ENCODE assay signal across 23 cellular contexts in genomic region chr6:107070686-107071085, GRCh38.
"Had no signal": no experiment of that assay in that cellular context is flagged by ENCODE, and none has a peak within 500 bp of the region (broad histone marks: within the 10 kb centered on the region; RNA-seq: fewer than 3 reads in every experiment).

No MANE protein-coding gene starts in this region.

- H3K4me1 Mint-ChIP-seq: immature natural killer cell, naive B cell had no signal

- H3K27me3 ChIP-seq: colonic mucosa, esophagus muscularis mucosa, foreskin keratinocyte, gastroesophageal sphincter, heart left ventricle, hepatocyte had no signal

- H3K9me3 ChIP-seq: colonic mucosa, esophagus muscularis mucosa, gastroesophageal sphincter, heart left ventricle, left ventricle myocardium inferior, lower lobe of right lung, mucosa of descending colon had no signal

- H3K36me3 Mint-ChIP-seq: immature natural killer cell, naive B cell had no signal

- H3K27ac Mint-ChIP-seq: dendritic cell treated with granulocyte-macrophage colony-stimulating factor and Interleukin-4, amounts not matched to agents 40 ng/mL and 50 ng/mL, for 4 days; effector memory CD8-positive, alpha-beta T cell; immature natural killer cell; mesothelial cell of epicardium; naive B cell had no signal

- H3K36me3 ChIP-seq: colonic mucosa had no signal

- H3K4me3 ChIP-seq: colonic mucosa, esophagus muscularis mucosa, gastroesophageal sphincter, heart left ventricle, hepatocyte, left ventricle myocardium inferior, lower lobe of right lung, mucosa of descending colon had no signal

- H2AFZ ChIP-seq: hepatocyte had no signal

- H3K79me2 ChIP-seq: hepatocyte had no signal

- H3K4me3 Mint-ChIP-seq: dendritic cell treated with granulocyte-macrophage colony-stimulating factor and Interleukin-4, amounts not matched to agents 40 ng/mL and 50 ng/mL, for 4 days; effector memory CD8-positive, alpha-beta T cell; immature natural killer cell; mesothelial cell of epicardium; naive B cell had no signal

- H3K9me3 Mint-ChIP-seq: dendritic cell treated with granulocyte-macrophage colony-stimulating factor and Interleukin-4, amounts not matched to agents 40 ng/mL and 50 ng/mL, for 4 days; effector memory CD8-positive, alpha-beta T cell; immature natural killer cell; mesothelial cell of epicardium; naive B cell had no signal

- H3K27me3 Mint-ChIP-seq: dendritic cell treated with granulocyte-macrophage colony-stimulating factor and Interleukin-4, amounts not matched to agents 40 ng/mL and 50 ng/mL, for 4 days; effector memory CD8-positive, alpha-beta T cell; naive B cell had no signal

- DNase-seq: colonic mucosa; cortex of kidney; effector CD8-positive, alpha-beta T cell; effector memory CD8-positive, alpha-beta T cell; foreskin keratinocyte; heart left ventricle; hypothalamus; immature natural killer cell; islet precursor cell; kidney; kidney glomerular epithelial cell; left colon; left ventricle myocardium inferior; lower lobe of right lung; mesenchymal stem cell; mucosa of descending colon; naive B cell had no signal

- H3K4me1 ChIP-seq: colonic mucosa, esophagus muscularis mucosa, foreskin keratinocyte, gastroesophageal sphincter, heart left ventricle, left ventricle myocardium inferior, lower lobe of right lung had no signal

- ATAC-seq: effector memory CD8-positive, alpha-beta T cell; foreskin keratinocyte; gastroesophageal sphincter; heart left ventricle; left colon; left lobe of liver; lower lobe of right lung; mucosa of descending colon had no signal

- H3K4me2 ChIP-seq: hepatocyte had no signal

- H3K27ac ChIP-seq: colonic mucosa, esophagus muscularis mucosa, foreskin keratinocyte, gastroesophageal sphincter, heart left ventricle, hepatocyte, left ventricle myocardium inferior, lower lobe of right lung had no signal
